Comparison of ENCODE assay signal across 8 cellular contexts in the genomic region with DNA sequence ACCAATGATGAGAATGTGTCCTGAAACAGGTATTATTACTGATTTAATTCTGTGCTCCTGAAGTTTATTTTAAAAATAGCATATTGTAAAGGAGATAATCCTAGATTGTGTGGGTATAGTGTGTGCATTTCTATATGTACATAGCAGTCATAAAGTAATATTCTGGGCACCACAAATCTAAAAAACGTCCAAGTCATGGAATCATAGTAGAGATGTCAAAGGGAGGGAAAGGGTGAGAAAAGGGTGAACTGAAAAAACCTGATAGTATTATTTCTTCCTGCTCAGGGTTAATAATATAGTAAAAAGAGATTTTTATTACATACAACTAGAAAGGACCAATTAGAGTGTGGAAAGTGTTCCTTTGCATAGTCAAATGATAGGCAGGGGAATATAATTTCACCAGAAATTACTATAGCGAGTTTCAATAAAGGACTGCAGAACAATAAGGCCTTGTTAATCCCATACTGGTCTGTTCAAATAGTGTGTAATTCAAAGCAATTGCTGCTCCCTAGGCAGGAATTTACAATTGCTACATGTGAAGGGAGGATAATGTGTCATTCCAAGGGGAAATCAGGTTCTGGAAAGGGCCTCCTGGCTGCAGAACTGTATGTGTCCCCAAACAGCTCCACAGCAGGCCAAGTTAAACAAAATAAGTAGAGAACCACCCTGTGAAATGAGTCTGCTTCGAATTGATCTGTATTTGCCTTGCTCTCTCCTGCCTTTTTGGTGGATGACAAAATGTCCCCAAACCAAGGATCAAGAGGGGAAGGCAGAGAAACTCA. TPM values are rescaled to one million over a fixed set of nuclear protein-coding genes. Genes with fewer than 3 reads are reported as not detected.
DNase-seq lines count a peak whose midpoint lies in the region; TF ChIP-seq lines count a peak whose summit lies in the region.

No MANE protein-coding gene starts in this region.

- peak overlapping the region; percentile 41 for H3K4me2 ChIP-seq in osteoblast (ENCODE audit: insufficient read depth, low read length)

- POLR2A ChIA-PET in HEK293T (lab: Yijun Ruan, JAX) = no interaction called here

- H3K4me3 Mint-ChIP-seq in activated T-helper 1 cell treated with anti-CD3 and anti-CD28 coated beads, Interleukin-12 subunit alpha, Interleukin-12 subunit beta, Interleukin-2, Interleukin-4 antibody, amounts not matched to agents 30 ng/mL and 10 ng/mL and 1 ng/mL, durations not matched to agents 14 hours and 24 hours and 36 hours = no peak overlapping the region

- DNase-seq in COR-L47 (lab: John Stamatoyannopoulos, UW) (peak; percentile 62), Peyer's patch (no peak), fibroblast of gingiva (ENCODE audit: low read depth) (peak; percentile 84), osteoblast (ENCODE audit: insufficient read length, low spot score, missing footprints) (peak; percentile 14), posterior vena cava (ENCODE audit: low spot score) (no peak), HEK293T (ENCODE audit: extremely low spot score) (no peak)
- no peak for DNase-seq in activated T-cell treated with anti-CD3 and anti-CD28 coated beads, Interleukin-2, amount 50 U/mL, for 1 hour
- no peak for DNase-seq in activated T-helper 1 cell treated with anti-CD3 and anti-CD28 coated beads, Interleukin-12 subunit alpha, Interleukin-12 subunit beta, Interleukin-2, Interleukin-4 antibody, amounts not matched to agents 30 ng/mL and 10 ng/mL and 1 ng/mL, durations not matched to agents 14 hours and 24 hours and 36 hours (ENCODE audit: low spot score)

- no peak overlapping the region for H3K27ac Mint-ChIP-seq in activated T-helper 1 cell treated with anti-CD3 and anti-CD28 coated beads, Interleukin-12 subunit alpha, Interleukin-12 subunit beta, Interleukin-2, Interleukin-4 antibody, amounts not matched to agents 30 ng/mL and 10 ng/mL and 1 ng/mL, durations not matched to agents 14 hours and 24 hours and 36 hours

- TF ChIP-seq CTCF in Peyer's patch (IDR thresholded peaks at IDR 0.05) (peak in 3 of 6 experiments; percentile 23 to 47 (median 35)), osteoblast (IDR thresholded peaks at IDR 0.05; ENCODE audit: extremely low read depth, low read depth, low read length) (no peak)

- peaks cover 0 to 19% (median 5%) of the 10 kb centered on the region in 4 donors for H3K4me1 ChIP-seq in Peyer's patch
- H3K4me1 ChIP-seq in osteoblast (ENCODE audit: insufficient read depth, low read length) = peaks cover 56% of the 10 kb centered on the region

- H3K27me3 Mint-ChIP-seq in activated T-helper 1 cell treated with anti-CD3 and anti-CD28 coated beads, Interleukin-12 subunit alpha, Interleukin-12 subunit beta, Interleukin-2, Interleukin-4 antibody, amounts not matched to agents 30 ng/mL and 10 ng/mL and 1 ng/mL, durations not matched to agents 14 hours and 24 hours and 36 hours (ENCODE audit: insufficient read depth) = no peaks in the 10 kb centered on the region

- H3K9me3 Mint-ChIP-seq in activated T-helper 1 cell treated with anti-CD3 and anti-CD28 coated beads, Interleukin-12 subunit alpha, Interleukin-12 subunit beta, Interleukin-2, Interleukin-4 antibody, amounts not matched to agents 30 ng/mL and 10 ng/mL and 1 ng/mL, durations not matched to agents 14 hours and 24 hours and 36 hours = no peaks in the 10 kb centered on the region

- no peaks in the 10 kb centered on the region for H3K36me3 ChIP-seq in Peyer's patch
- no peaks in the 10 kb centered on the region for H3K36me3 ChIP-seq in osteoblast (ENCODE audit: insufficient read depth, low read length)

- no peaks in the 10 kb centered on the region for H4K20me1 ChIP-seq in osteoblast (ENCODE audit: insufficient read depth, low read length)

- peaks cover 18% of the 10 kb centered on the region for H3K4me1 Mint-ChIP-seq in activated T-helper 1 cell treated with anti-CD3 and anti-CD28 coated beads, Interleukin-12 subunit alpha, Interleukin-12 subunit beta, Interleukin-2, Interleukin-4 antibody, amounts not matched to agents 30 ng/mL and 10 ng/mL and 1 ng/mL, durations not matched to agents 14 hours and 24 hours and 36 hours (ENCODE audit: low read depth)

- peaks cover 35% of the 10 kb centered on the region for H3K36me3 Mint-ChIP-seq in activated T-helper 1 cell treated with anti-CD3 and anti-CD28 coated beads, Interleukin-12 subunit alpha, Interleukin-12 subunit beta, Interleukin-2, Interleukin-4 antibody, amounts not matched to agents 30 ng/mL and 10 ng/mL and 1 ng/mL, durations not matched to agents 14 hours and 24 hours and 36 hours (ENCODE audit: low read depth)

- no peak for TF ChIP-seq POLR2A in Peyer's patch (IDR thresholded peaks at IDR 0.05)

- H3K9me3 ChIP-seq in Peyer's patch (no peaks in the 10 kb centered on the region), osteoblast (ENCODE audit: low read depth, low read length) (no peaks in the 10 kb centered on the region)

- intact Hi-C loops in posterior vena cava (cut with DNase I) = no loop called here
- intact Hi-C loops in activated T-helper 1 cell treated with anti-CD3 and anti-CD28 coated beads, Interleukin-12 subunit alpha, Interleukin-12 subunit beta, Interleukin-2, Interleukin-4 antibody, amounts not matched to agents 30 ng/mL and 10 ng/mL and 1 ng/mL, durations not matched to agents 14 hours and 24 hours and 36 hours (cut with micrococcal nuclease) = no loop called here

- no peaks in the 10 kb centered on the region for H3K27me3 ChIP-seq in Peyer's patch
- H3K27me3 ChIP-seq in osteoblast (ENCODE audit: insufficient read depth, low read length) = no peaks in the 10 kb centered on the region

- H2AFZ ChIP-seq in osteoblast (ENCODE audit: low read length) = no peak overlapping the region

- CTCF ChIA-PET in HEK293T (lab: Yijun Ruan, JAX) = no interaction called here

- no peak overlapping the region for H3K4me3 ChIP-seq in Peyer's patch
- no peak overlapping the region for H3K4me3 ChIP-seq in osteoblast (ENCODE audit: insufficient read depth, low read length)

- H3K27ac ChIP-seq in Peyer's patch (peak overlapping the region in 3 of 4 donors; percentile 52 to 73 (median 73)), osteoblast (ENCODE audit: low read depth, low read length) (peak overlapping the region; percentile 93)

- H3K79me2 ChIP-seq in osteoblast (ENCODE audit: insufficient read depth, low read length) = no peaks in the 10 kb centered on the region

TF ChIP-seq in HEK293T, 16 proteins besides CTCF, POLR2A, EP300 and RAD21:
- TF ChIP-seq L3MBTL2 (conservative IDR thresholded peaks at IDR 0.05) (no peak), FOXK2 (IDR thresholded peaks at IDR 0.05) (no peak), SP1 (IDR thresholded peaks at IDR 0.05) (no peak), ARNT (IDR thresholded peaks at IDR 0.05) (no peak), ZNF384 (IDR thresholded peaks at IDR 0.05) (no peak), NFRKB (IDR thresholded peaks at IDR 0.05) (no peak), FOXA1 (IDR thresholded peaks at IDR 0.05) (no peak), BHLHE40 (IDR thresholded peaks at IDR 0.05; ENCODE audit: borderline replicate concordance) (no peak), ELF4 (IDR thresholded peaks at IDR 0.05) (no peak), TARDBP (IDR thresholded peaks at IDR 0.05) (no peak), SUZ12 (IDR thresholded peaks at IDR 0.05) (no peak), HDGF (IDR thresholded peaks at IDR 0.05; ENCODE audit: borderline replicate concordance) (no peak), FOXM1 (IDR thresholded peaks at IDR 0.05; ENCODE audit: borderline replicate concordance) (no peak), LEF1 (IDR thresholded peaks at IDR 0.05; ENCODE audit: borderline replicate concordance) (no peak), CTBP1 (IDR thresholded peaks at IDR 0.05; ENCODE audit: borderline replicate concordance) (no peak)
- TF ChIP-seq, protein P1, sequence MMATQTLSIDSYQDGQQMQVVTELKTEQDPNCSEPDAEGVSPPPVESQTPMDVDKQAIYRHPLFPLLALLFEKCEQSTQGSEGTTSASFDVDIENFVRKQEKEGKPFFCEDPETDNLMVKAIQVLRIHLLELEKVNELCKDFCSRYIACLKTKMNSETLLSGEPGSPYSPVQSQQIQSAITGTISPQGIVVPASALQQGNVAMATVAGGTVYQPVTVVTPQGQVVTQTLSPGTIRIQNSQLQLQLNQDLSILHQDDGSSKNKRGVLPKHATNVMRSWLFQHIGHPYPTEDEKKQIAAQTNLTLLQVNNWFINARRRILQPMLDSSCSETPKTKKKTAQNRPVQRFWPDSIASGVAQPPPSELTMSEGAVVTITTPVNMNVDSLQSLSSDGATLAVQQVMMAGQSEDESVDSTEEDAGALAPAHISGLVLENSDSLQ (IDR thresholded peaks at IDR 0.05) = no peak

RNA-seq across cellular contexts. Expression of gene KMT2E, which starts 42.5 kb away (rescaled TPM):
- total RNA-seq in Peyer's patch (100 to 1,000 TPM in 3 of 4 donors, 10 to 100 TPM in 1; 88.6 to 170 (median 130) TPM), osteoblast (108 and 124 TPM in 2 replicates), posterior vena cava (10 to 100 TPM; 79.7 to 98.8 TPM)
- 114 and 130 TPM in 2 replicates for total RNA-seq in activated T-helper 1 cell treated with anti-CD3 and anti-CD28 coated beads, Interleukin-12 subunit alpha, Interleukin-12 subunit beta, Interleukin-2, Interleukin-4 antibody, amounts not matched to agents 30 ng/mL and 10 ng/mL and 1 ng/mL, durations not matched to agents 14 hours and 24 hours and 36 hours

Comparison
In these comparisons a context has a peak if more than half of its experiments do, and no peak if none do; other contexts are left out.
1. DNase-seq: peak in COR-L47 (single experiment), fibroblast of gingiva (single experiment) and osteoblast (single experiment); none in Peyer's patch (0 of 3), posterior vena cava (single experiment), HEK293T (single experiment), activated T-cell treated with anti-CD3 and anti-CD28 coated beads, Interleukin-2, amount 50 U/mL, for 1 hour (single experiment) and activated T-helper 1 cell treated with anti-CD3 and anti-CD28 coated beads, Interleukin-12 subunit alpha, Interleukin-12 subunit beta, Interleukin-2, Interleukin-4 antibody, amounts not matched to agents 30 ng/mL and 10 ng/mL and 1 ng/mL, durations not matched to agents 14 hours and 24 hours and 36 hours (single experiment).